1 cellular context compared by ENCODE assay signal in the genomic region with DNA sequence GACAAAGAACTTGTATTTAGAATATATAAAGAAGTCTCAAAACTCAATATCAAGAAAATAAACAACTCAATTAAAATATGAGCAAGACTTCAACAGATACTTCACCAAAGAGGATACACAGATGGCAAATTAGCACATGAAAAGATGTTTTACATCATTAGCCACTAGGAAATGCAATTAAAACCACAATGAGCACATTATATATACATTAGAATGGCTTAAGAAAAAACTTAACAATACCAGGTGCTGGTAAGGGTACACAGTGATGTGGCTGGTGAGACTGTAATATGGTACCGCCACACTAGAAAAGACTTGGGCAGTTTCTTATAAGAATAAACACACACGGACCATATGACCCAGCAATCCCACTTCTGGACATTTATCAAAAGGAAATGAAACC.
TF ChIP-seq lines count a peak whose summit lies in the region.

No MANE protein-coding gene starts in this region.

TF ChIP-seq in IMR-90, 13 proteins besides CTCF, POLR2A, EP300 and RAD21:
- TF ChIP-seq CEBPB (IDR thresholded peaks at IDR 0.05; ENCODE audit: low read depth, low read length) = no peak
- TF ChIP-seq MAFK (IDR thresholded peaks at IDR 0.05; ENCODE audit: low read depth, low read length) = no peak
- no peak for TF ChIP-seq BHLHE40 (IDR thresholded peaks at IDR 0.05; ENCODE audit: low read depth, low read length)
- no peak for TF ChIP-seq MAZ (IDR thresholded peaks at IDR 0.05; ENCODE audit: borderline replicate concordance, low read depth, low read length)
- TF ChIP-seq, protein P1, sequence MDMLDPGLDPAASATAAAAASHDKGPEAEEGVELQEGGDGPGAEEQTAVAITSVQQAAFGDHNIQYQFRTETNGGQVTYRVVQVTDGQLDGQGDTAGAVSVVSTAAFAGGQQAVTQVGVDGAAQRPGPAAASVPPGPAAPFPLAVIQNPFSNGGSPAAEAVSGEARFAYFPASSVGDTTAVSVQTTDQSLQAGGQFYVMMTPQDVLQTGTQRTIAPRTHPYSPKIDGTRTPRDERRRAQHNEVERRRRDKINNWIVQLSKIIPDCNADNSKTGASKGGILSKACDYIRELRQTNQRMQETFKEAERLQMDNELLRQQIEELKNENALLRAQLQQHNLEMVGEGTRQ (IDR thresholded peaks at IDR 0.05; ENCODE audit: low read depth, low read length) = no peak
